ENCODE assay signal across 8 cellular contexts in the genomic region with DNA sequence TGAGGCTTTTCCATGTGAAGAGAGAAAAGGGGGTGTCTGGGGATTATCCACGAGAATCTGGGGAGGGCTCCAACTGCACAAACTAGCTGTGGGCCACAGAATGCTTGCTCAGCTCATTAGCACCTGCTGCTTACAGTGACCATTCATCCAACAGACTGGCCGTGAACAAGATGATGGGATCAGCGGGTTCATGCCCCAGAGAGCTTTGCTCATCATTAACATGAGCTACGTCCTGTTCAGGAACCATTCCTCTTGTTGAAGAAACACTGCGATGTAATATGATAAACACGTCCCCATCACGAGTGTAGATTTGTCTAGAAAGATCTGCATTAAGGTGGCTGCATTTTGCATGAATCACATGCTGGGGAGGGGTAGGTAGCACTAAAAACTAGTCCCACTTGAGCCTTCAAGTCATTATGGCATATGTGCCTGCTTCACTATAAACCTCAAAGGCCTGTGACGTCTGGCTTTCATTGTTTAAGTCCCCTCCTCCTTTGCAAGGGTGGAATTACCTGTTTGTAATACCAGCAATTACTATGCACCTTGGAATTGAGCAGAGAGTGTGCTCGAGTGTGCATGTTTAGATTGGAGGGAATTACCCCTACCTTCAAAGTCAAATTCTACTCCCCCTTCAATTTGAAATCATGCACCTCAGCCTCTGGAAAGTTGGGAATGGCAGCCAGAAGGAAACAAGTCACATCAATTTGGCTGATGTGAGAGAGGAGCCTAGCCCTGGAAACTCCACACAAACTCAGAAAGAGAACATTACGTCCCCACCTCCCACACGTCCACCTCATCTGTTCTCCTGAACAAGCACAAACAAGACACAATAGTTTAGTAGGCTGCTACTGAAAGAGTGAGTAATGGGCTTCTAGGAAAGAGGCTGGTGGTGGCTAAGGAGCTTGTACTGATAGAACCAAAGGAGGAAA. TPM values are rescaled to one million over a fixed set of nuclear protein-coding genes. Genes with fewer than 3 reads are reported as not detected.
A peak's percentile ranks its signal among the peaks of the same experiment; 100 is the strongest.
DNase-seq lines count a peak whose midpoint lies in the region; ATAC-seq and TF ChIP-seq lines count a peak whose summit lies in the region.

No MANE protein-coding gene starts in this region.

- peaks cover 60% of the 10 kb centered on the region for H3K36me3 ChIP-seq in BLaER1
- H3K36me3 ChIP-seq in Panc1 (ENCODE audit: control insufficient read depth, insufficient read depth, low read length) = peaks cover 11% of the 10 kb centered on the region

- no peaks in the 10 kb centered on the region for H3K27me3 Mint-ChIP-seq in progenitor cell of endocrine pancreas

- POLR2A ChIA-PET in Panc1 (lab: Charles Lee) = no interaction called here

- H3K4me1 Mint-ChIP-seq in progenitor cell of endocrine pancreas (ENCODE audit: low read depth) = peaks cover 44% of the 10 kb centered on the region

- H3K9me3 ChIP-seq in BLaER1 (no peaks in the 10 kb centered on the region), Panc1 (ENCODE audit: control insufficient read depth, insufficient read depth, low read depth, low read length) (no peaks in the 10 kb centered on the region)

- peaks cover 11% of the 10 kb centered on the region for H3K36me3 Mint-ChIP-seq in progenitor cell of endocrine pancreas (ENCODE audit: insufficient read depth)

- H3K4me2 ChIP-seq in BLaER1 = peak overlapping the region; percentile 100

- no peaks in the 10 kb centered on the region for H3K9me3 Mint-ChIP-seq in progenitor cell of endocrine pancreas (ENCODE audit: low read depth)

- ATAC-seq in Panc1 = no peak
- no peak for ATAC-seq in GM18907 (IDR thresholded peaks at IDR 0.05; ENCODE audit: unreplicated experiment)
- ATAC-seq in HG02588 (IDR thresholded peaks at IDR 0.05; ENCODE audit: unreplicated experiment) = no peak

- DNase-seq in Panc1 (ENCODE audit: low read depth, low spot score) (no peak), progenitor cell of endocrine pancreas (ENCODE audit: low spot score, unreplicated experiment) (no peak), NCI-H1694 (lab: John Stamatoyannopoulos, UW) (no peak), SKM-1 treated with dmso at 0.1 percent for 144 hours (lab: John Stamatoyannopoulos, UW; ENCODE audit: unreplicated experiment) (no peak)

- H3K27ac ChIP-seq in BLaER1 (peak overlapping the region; percentile 97; the same call in 1 of the 2 replicates), Panc1 (ENCODE audit: low read length) (peak overlapping the region; percentile 18; the same call in 1 of the 2 replicates), cingulate gyrus (ENCODE audit: low read depth, low read length) (peak overlapping the region; percentile 34)

- TF ChIP-seq CTCF in Panc1 (IDR thresholded peaks at IDR 0.05) (no peak), progenitor cell of endocrine pancreas (IDR thresholded peaks at IDR 0.05; ENCODE audit: unreplicated experiment) (no peak)

- no TSS peak for BruUV-seq in Panc1 (replicated peaks; lab: Mats Ljungman, UMichigan)

- H3K27ac Mint-ChIP-seq in progenitor cell of endocrine pancreas = peak overlapping the region; percentile 99

- H3K4me1 ChIP-seq in BLaER1 = peaks cover 54% of the 10 kb centered on the region
- H3K4me1 ChIP-seq in Panc1 (ENCODE audit: control insufficient read depth, insufficient read depth, low read length) = peaks cover 28% of the 10 kb centered on the region

- CTCF ChIA-PET in Panc1 (lab: Charles Lee) = no interaction called here

- no peaks in the 10 kb centered on the region for H3K27me3 ChIP-seq in BLaER1
- no peaks in the 10 kb centered on the region for H3K27me3 ChIP-seq in Panc1 (ENCODE audit: control insufficient read depth, insufficient read depth, low read length)

- intact Hi-C loops in Panc1 (cut with micrococcal nuclease; ENCODE audit: unreplicated experiment) = no loop called here

- in situ Hi-C loops in Panc1 (cut with HindIII; ENCODE audit: low pct_unique_long_range_greater_than_20kb, low sequenced_read_pairs) = no loop called here

- H3K4me3 ChIP-seq in BLaER1 (no peak overlapping the region), Panc1 (ENCODE audit: low read depth in 2 of 2, low read length in 2 of 2) (no peak overlapping the region)

- peaks cover 85% of the 10 kb centered on the region for H4K20me1 ChIP-seq in BLaER1

- H3K4me3 Mint-ChIP-seq in progenitor cell of endocrine pancreas (ENCODE audit: low read depth) = peak overlapping the region; percentile 32

- peak overlapping the region; percentile 99; the same call in 1 of the 2 replicates for H3K9ac ChIP-seq in BLaER1

RNA-seq across cellular contexts. Expression of a gene that starts 3.7 kb away (rescaled TPM):
- total RNA-seq in Panc1 (2021; ENCODE audit: unreplicated experiment) (40.6 TPM), progenitor cell of endocrine pancreas (57.1 and 59.3 TPM in 2 replicates)
- 18.8 TPM for polyA plus RNA-seq in Panc1 (2012; ENCODE audit: insufficient read length)

RNA-seq across cellular contexts. Expression of a gene that starts 3.9 kb away (rescaled TPM):
- 138 TPM for total RNA-seq in Panc1 (2021; ENCODE audit: unreplicated experiment)
- polyA plus RNA-seq in Panc1 (2012; ENCODE audit: insufficient read length) = 109 TPM
- 48.7 and 49.8 TPM in 2 replicates for total RNA-seq in progenitor cell of endocrine pancreas

Comparison
In these comparisons a context has a peak if more than half of its experiments do, and no peak if none do; other contexts are left out.
1. H3K27ac ChIP-seq: peak in every context shown above with its lines; median percentile 97 in BLaER1; 34 in cingulate gyrus; 18 in Panc1.